1 cellular context compared by ENCODE assay signal in the genomic region with DNA sequence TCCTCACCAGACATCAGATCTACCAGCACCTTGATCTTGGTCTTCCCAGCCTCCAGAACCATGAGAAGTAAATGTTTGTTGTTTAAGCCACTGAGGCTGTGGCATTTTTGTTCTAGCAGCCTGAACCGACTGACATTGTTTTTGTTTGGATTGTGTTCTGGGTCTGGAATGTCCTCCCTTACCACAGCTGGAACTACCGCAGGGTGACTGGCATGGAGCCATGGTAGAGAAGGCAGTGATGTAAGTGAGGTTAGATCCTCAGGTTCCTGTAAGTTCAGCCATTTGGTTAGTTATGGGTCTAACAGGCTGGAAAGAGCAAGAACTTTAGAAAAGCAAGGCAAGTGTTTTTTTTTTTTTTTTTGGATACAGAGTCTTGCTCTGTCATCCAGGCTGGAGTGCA.
TF ChIP-seq lines count a peak whose summit lies in the region.

No MANE protein-coding gene starts in this region.

TF ChIP-seq in GM23338, 12 proteins besides CTCF, POLR2A, EP300 and RAD21 (continued from another document):
- TF ChIP-seq, protein P1, sequence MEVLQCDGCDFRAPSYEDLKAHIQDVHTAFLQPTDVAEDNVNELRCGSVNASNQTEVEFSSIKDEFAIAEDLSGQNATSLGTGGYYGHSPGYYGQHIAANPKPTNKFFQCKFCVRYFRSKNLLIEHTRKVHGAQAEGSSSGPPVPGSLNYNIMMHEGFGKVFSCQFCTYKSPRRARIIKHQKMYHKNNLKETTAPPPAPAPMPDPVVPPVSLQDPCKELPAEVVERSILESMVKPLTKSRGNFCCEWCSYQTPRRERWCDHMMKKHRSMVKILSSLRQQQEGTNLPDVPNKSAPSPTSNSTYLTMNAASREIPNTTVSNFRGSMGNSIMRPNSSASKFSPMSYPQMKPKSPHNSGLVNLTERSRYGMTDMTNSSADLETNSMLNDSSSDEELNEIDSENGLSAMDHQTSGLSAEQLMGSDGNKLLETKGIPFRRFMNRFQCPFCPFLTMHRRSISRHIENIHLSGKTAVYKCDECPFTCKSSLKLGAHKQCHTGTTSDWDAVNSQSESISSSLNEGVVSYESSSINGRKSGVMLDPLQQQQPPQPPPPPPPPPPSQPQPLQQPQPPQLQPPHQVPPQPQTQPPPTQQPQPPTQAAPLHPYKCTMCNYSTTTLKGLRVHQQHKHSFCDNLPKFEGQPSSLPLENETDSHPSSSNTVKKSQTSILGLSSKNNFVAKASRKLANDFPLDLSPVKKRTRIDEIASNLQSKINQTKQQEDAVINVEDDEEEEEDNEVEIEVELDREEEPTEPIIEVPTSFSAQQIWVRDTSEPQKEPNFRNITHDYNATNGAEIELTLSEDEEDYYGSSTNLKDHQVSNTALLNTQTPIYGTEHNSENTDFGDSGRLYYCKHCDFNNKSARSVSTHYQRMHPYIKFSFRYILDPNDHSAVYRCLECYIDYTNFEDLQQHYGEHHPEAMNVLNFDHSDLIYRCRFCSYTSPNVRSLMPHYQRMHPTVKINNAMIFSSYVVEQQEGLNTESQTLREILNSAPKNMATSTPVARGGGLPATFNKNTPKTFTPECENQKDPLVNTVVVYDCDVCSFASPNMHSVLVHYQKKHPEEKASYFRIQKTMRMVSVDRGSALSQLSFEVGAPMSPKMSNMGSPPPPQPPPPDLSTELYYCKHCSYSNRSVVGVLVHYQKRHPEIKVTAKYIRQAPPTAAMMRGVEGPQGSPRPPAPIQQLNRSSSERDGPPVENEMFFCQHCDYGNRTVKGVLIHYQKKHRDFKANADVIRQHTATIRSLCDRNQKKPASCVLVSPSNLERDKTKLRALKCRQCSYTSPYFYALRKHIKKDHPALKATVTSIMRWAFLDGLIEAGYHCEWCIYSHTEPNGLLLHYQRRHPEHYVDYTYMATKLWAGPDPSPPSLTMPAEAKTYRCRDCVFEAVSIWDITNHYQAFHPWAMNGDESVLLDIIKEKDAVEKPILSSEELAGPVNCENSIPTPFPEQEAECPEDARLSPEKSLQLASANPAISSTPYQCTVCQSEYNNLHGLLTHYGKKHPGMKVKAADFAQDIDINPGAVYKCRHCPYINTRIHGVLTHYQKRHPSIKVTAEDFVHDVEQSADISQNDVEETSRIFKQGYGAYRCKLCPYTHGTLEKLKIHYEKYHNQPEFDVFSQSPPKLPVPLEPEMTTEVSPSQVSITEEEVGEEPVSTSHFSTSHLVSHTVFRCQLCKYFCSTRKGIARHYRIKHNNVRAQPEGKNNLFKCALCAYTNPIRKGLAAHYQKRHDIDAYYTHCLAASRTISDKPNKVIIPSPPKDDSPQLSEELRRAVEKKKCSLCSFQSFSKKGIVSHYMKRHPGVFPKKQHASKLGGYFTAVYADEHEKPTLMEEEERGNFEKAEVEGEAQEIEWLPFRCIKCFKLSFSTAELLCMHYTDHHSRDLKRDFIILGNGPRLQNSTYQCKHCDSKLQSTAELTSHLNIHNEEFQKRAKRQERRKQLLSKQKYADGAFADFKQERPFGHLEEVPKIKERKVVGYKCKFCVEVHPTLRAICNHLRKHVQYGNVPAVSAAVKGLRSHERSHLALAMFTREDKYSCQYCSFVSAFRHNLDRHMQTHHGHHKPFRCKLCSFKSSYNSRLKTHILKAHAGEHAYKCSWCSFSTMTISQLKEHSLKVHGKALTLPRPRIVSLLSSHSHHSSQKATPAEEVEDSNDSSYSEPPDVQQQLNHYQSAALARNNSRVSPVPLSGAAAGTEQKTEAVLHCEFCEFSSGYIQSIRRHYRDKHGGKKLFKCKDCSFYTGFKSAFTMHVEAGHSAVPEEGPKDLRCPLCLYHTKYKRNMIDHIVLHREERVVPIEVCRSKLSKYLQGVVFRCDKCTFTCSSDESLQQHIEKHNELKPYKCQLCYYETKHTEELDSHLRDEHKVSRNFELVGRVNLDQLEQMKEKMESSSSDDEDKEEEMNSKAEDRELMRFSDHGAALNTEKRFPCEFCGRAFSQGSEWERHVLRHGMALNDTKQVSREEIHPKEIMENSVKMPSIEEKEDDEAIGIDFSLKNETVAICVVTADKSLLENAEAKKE (CRISPR knock-in tag; IDR thresholded peaks at IDR 0.05) = no peak
- no peak for TF ChIP-seq STAT1 (IDR thresholded peaks at IDR 0.05; ENCODE audit: unreplicated experiment)
- TF ChIP-seq EZH2phosphoT487 (IDR thresholded peaks at IDR 0.05; ENCODE audit: unreplicated experiment) = no peak
- no peak for TF ChIP-seq JUNB (IDR thresholded peaks at IDR 0.05; ENCODE audit: unreplicated experiment)
- no peak for TF ChIP-seq EZH2 (IDR thresholded peaks at IDR 0.05; ENCODE audit: low read depth, unreplicated experiment)
